26 cellular contexts compared by ENCODE assay signal in genomic region chr2:225017713-225018112, GRCh38. TPM values are rescaled to one million over a fixed set of nuclear protein-coding genes. Genes with fewer than 3 reads are reported as not detected.
A peak's percentile ranks its signal among the peaks of the same experiment; 100 is the strongest.
DNase-seq lines count a peak whose midpoint lies in the region; ATAC-seq, FAIRE-seq and TF ChIP-seq lines count a peak whose summit lies in the region.
"Had no signal": no experiment of that assay in that cellular context is flagged by ENCODE, and none has a peak within 500 bp of the region (broad histone marks: within the 10 kb centered on the region; RNA-seq: fewer than 3 reads in every experiment).

No MANE protein-coding gene starts in this region.

- ATAC-seq in pancreas = peak; percentile 51 to 86 (median 78)
- ATAC-seq in HG02870 (IDR thresholded peaks at IDR 0.05; ENCODE audit: unreplicated experiment) = no peak
- ATAC-seq: activated CD4-positive, alpha-beta T cell treated with anti-CD3 and anti-CD28 coated beads for 36 hours; gastroesophageal sphincter had no signal

- peaks cover 1% of the 10 kb centered on the region for H3K36me3 Mint-ChIP-seq in activated CD4-positive, alpha-beta memory T cell treated with anti-CD3 and anti-CD28 coated beads for 36 hours
- H3K36me3 Mint-ChIP-seq in activated CD4-positive, alpha-beta memory T cell treated with anti-CD3 and anti-CD28 coated beads, Interleukin-2, amount 10 ng/mL, durations not matched to agents 7 days and 5 days (ENCODE audit: low read depth) = peaks cover 37% of the 10 kb centered on the region
- H3K36me3 Mint-ChIP-seq: IgD-negative memory B cell had no signal

- H3K9me3 Mint-ChIP-seq in activated CD4-positive, alpha-beta memory T cell treated with anti-CD3 and anti-CD28 coated beads for 36 hours = no peaks in the 10 kb centered on the region
- H3K9me3 Mint-ChIP-seq in activated CD4-positive, alpha-beta memory T cell treated with anti-CD3 and anti-CD28 coated beads, Interleukin-2, amount 10 ng/mL, durations not matched to agents 7 days and 5 days = no peaks in the 10 kb centered on the region
- H3K9me3 Mint-ChIP-seq: IgD-negative memory B cell had no signal

- peak overlapping the region; percentile 3 for H3K27ac Mint-ChIP-seq in activated CD4-positive, alpha-beta memory T cell treated with anti-CD3 and anti-CD28 coated beads for 36 hours
- H3K27ac Mint-ChIP-seq in activated CD4-positive, alpha-beta memory T cell treated with anti-CD3 and anti-CD28 coated beads, Interleukin-2, amount 10 ng/mL, durations not matched to agents 7 days and 5 days = no peak overlapping the region
- H3K27ac Mint-ChIP-seq: IgD-negative memory B cell had no signal

- 39 to 40% methylated on average over 3 of the region's 3 CpGs for WGBS in pancreas, 2 donors

- peaks cover 75% of the 10 kb centered on the region for H3K4me1 Mint-ChIP-seq in activated CD4-positive, alpha-beta memory T cell treated with anti-CD3 and anti-CD28 coated beads for 36 hours (ENCODE audit: low read depth)
- H3K4me1 Mint-ChIP-seq in activated CD4-positive, alpha-beta memory T cell treated with anti-CD3 and anti-CD28 coated beads, Interleukin-2, amount 10 ng/mL, durations not matched to agents 7 days and 5 days = peaks cover 47% of the 10 kb centered on the region

- H3K27me3 ChIP-seq in pancreas = no peaks in the 10 kb centered on the region
- H3K27me3 ChIP-seq: adrenal gland, gastroesophageal sphincter had no signal

- POLR2A ChIA-PET in activated CD4-positive, alpha-beta memory T cell treated with anti-CD3 and anti-CD28 coated beads for 36 hours (lab: Charles Lee) = no interaction called here
- POLR2A ChIA-PET in activated CD4-positive, alpha-beta memory T cell treated with anti-CD3 and anti-CD28 coated beads, Interleukin-2, amount 10 ng/mL, durations not matched to agents 7 days and 5 days (lab: Charles Lee) = no interaction called here

- TF ChIP-seq CTCF in foreskin fibroblast (IDR thresholded peaks at IDR 0.05; ENCODE audit: low read depth, low read length) = peak; percentile 5
- no peak for TF ChIP-seq CTCF in pancreas (IDR thresholded peaks at IDR 0.05)

- H3K4me3 ChIP-seq in foreskin fibroblast (ENCODE audit: low read depth in 1 of 2, low read length in 2 of 2) (no peak overlapping the region), pancreas (no peak overlapping the region)
- H3K4me3 ChIP-seq: adrenal gland, gastroesophageal sphincter, thoracic aorta had no signal

- CTCF ChIA-PET in activated CD4-positive, alpha-beta memory T cell treated with anti-CD3 and anti-CD28 coated beads for 36 hours (lab: Charles Lee) = no interaction called here
- CTCF ChIA-PET in activated CD4-positive, alpha-beta memory T cell treated with anti-CD3 and anti-CD28 coated beads, Interleukin-2, amount 10 ng/mL, durations not matched to agents 7 days and 5 days (lab: Charles Lee) = interaction anchor here (0.9 kb wide), 1 partner anchor 13 kb away, joined by 4 read pairs; no protein-coding TSS in a partner anchor

- no peak for FAIRE-seq in pancreas (lab: Jason Lieb, UNC)
- FAIRE-seq: endometrium, G401.6 had no signal

- H3K9me3 ChIP-seq in pancreas = no peaks in the 10 kb centered on the region
- H3K9me3 ChIP-seq: adrenal gland, gastroesophageal sphincter, thoracic aorta had no signal

- H3K27ac ChIP-seq in pancreas = no peak overlapping the region
- H3K27ac ChIP-seq: adrenal gland, gastroesophageal sphincter, thoracic aorta had no signal

- no peak overlapping the region for H3K4me3 Mint-ChIP-seq in activated CD4-positive, alpha-beta memory T cell treated with anti-CD3 and anti-CD28 coated beads for 36 hours
- H3K4me3 Mint-ChIP-seq in activated CD4-positive, alpha-beta memory T cell treated with anti-CD3 and anti-CD28 coated beads, Interleukin-2, amount 10 ng/mL, durations not matched to agents 7 days and 5 days = no peak overlapping the region
- H3K4me3 Mint-ChIP-seq: activated CD4-positive, alpha-beta T cell treated with anti-CD3 and anti-CD28 coated beads for 36 hours; IgD-negative memory B cell had no signal

- intact Hi-C loops in activated CD4-positive, alpha-beta memory T cell treated with anti-CD3 and anti-CD28 coated beads for 36 hours (cut with micrococcal nuclease) = no loop called here
- intact Hi-C loops in pancreas (cut with DNase I) = no loop called here

- H3K27me3 Mint-ChIP-seq in activated CD4-positive, alpha-beta memory T cell treated with anti-CD3 and anti-CD28 coated beads for 36 hours = no peaks in the 10 kb centered on the region
- no peaks in the 10 kb centered on the region for H3K27me3 Mint-ChIP-seq in activated CD4-positive, alpha-beta memory T cell treated with anti-CD3 and anti-CD28 coated beads, Interleukin-2, amount 10 ng/mL, durations not matched to agents 7 days and 5 days
- H3K27me3 Mint-ChIP-seq: activated CD4-positive, alpha-beta T cell treated with anti-CD3 and anti-CD28 coated beads for 36 hours; IgD-negative memory B cell had no signal

- no peaks in the 10 kb centered on the region for H3K36me3 ChIP-seq in pancreas
- H3K36me3 ChIP-seq: adrenal gland, gastroesophageal sphincter, thoracic aorta had no signal

- DNase-seq in activated CD4-positive, alpha-beta memory T cell treated with anti-CD3 and anti-CD28 coated beads for 36 hours = no peak
- DNase-seq in activated CD4-positive, alpha-beta memory T cell treated with anti-CD3 and anti-CD28 coated beads, Interleukin-2, amount 10 ng/mL, durations not matched to agents 7 days and 5 days = no peak
- DNase-seq in SK-N-DZ (ENCODE audit: low spot score) (peak; percentile 87), foreskin fibroblast (no peak), pancreas (no peak), AG08395 (ENCODE audit: low spot score) (no peak), NCI-H526 (lab: John Stamatoyannopoulos, UW) (no peak)
- DNase-seq: 8988T; activated CD4-positive, alpha-beta T cell treated with anti-CD3 and anti-CD28 coated beads for 36 hours; activated T-cell treated with anti-CD3 and anti-CD28 coated beads for 4 hours; adrenal gland; cerebellar nuclear complex; COR-L47; mammary epithelial cell; MV-4-11; NK-92 treated with Interleukin-12 subunit alpha and Interleukin-12 subunit beta, amount 100 ng/mL, for 24 hours; Right ventricle myocardium superior; stimulated activated CD4-positive, alpha-beta T cell treated with anti-CD3 and anti-CD28 coated beads, Interleukin-4, amount 100 ng/mL, for 1 hour; stimulated activated CD8-positive, alpha-beta memory T cell treated with anti-CD3 and anti-CD28 coated beads, Interleukin-4, amount 100 ng/mL, for 48 hours; T-helper 9 cell had no signal

- peaks cover 0 to 22% (median 4%) of the 10 kb centered on the region in 3 donors for H3K4me1 ChIP-seq in pancreas
- H3K4me1 ChIP-seq: gastroesophageal sphincter had no signal

RNA-seq across cellular contexts. Expression of gene DOCK10, which starts 24.6 kb away (rescaled TPM):
- 100 to 1,000 TPM; 134 to 139 TPM for total RNA-seq in activated CD4-positive, alpha-beta memory T cell treated with anti-CD3 and anti-CD28 coated beads for 36 hours
- 100 to 1,000 TPM; 223 to 239 TPM for total RNA-seq in activated CD4-positive, alpha-beta memory T cell treated with anti-CD3 and anti-CD28 coated beads, Interleukin-2, amount 10 ng/mL, durations not matched to agents 7 days and 5 days
- 7.9 and 11.6 TPM in 2 replicates for polyA plus RNA-seq in SK-N-DZ (2014; cell fraction: cytosol; rRNA removed)
- polyA plus RNA-seq in SK-N-DZ (2014; cell fraction: nucleus; rRNA removed) = 5.7 and 8.7 TPM in 2 replicates
- total RNA-seq in pancreas = 10 to 100 TPM in 1 of 6 donors, 1 to 10 TPM in 5; 1.1 to 16.3 (median 3.6) TPM
- 1 to 10 TPM in 1 of 2 donors, under 1 TPM in 1; 0.95 to 3.2 TPM for polyA plus RNA-seq in pancreas

Comparison
In these comparisons a context has a peak if more than half of its experiments do, and no peak if none do; other contexts are left out.
1. RNA of gene DOCK10, which starts 24.6 kb away (total RNA-seq): 223 to 239 TPM in activated CD4-positive, alpha-beta memory T cell treated with anti-CD3 and anti-CD28 coated beads, Interleukin-2, amount 10 ng/mL, durations not matched to agents 7 days and 5 days and 134 to 139 TPM in activated CD4-positive, alpha-beta memory T cell treated with anti-CD3 and anti-CD28 coated beads for 36 hours; 1.1 to 16.3 TPM in pancreas; every median in the first group is over 4 times any median in the second.